ENCODE assay signal across 34 cellular contexts in genomic region chr11:107243929-107244328, GRCh38.
"Had no signal": no experiment of that assay in that cellular context is flagged by ENCODE, and none has a peak within 500 bp of the region (broad histone marks: within the 10 kb centered on the region; RNA-seq: fewer than 3 reads in every experiment).

No MANE protein-coding gene starts in this region.

- H3K4me3 ChIP-seq: MG63 had no signal

- H3K27me3 ChIP-seq: MG63 had no signal

- DNase-seq: Karpas-422, Kasumi-1, MG63, MM.1S, MV-4-11, NCI-H1048, NCI-H1092, NCI-H1092 treated with DMSO at 0.1 percent for 48 hours, NCI-H1105, NCI-H1105 treated with DMSO at 0.1 percent for 48 hours, NCI-H1417, NCI-H1417 treated with DMSO at 0.1 percent for 48 hours, NCI-H1436, NCI-H1436 treated with DMSO at 0.1 percent for 48 hours, NCI-H146, NCI-H1694, NCI-H1694 treated with DMSO at 0.1 percent for 48 hours, NCI-H187, NCI-H187 treated with DMSO at 0.1 percent for 48 hours, NCI-H1930, NCI-H2029, NCI-H2029 treated with DMSO at 0.1 percent for 48 hours, NCI-H2081, NCI-H2081 treated with DMSO at 0.1 percent for 48 hours, NCI-H2107, NCI-H2171, NCI-H2171 treated with DMSO at 0.1 percent for 48 hours, NCI-H2227 treated with DMSO at 0.1 percent for 48 hours, NCI-H226, NCI-H345, NCI-H446, NCI-H446 treated with DMSO at 0.1 percent for 48 hours, NCI-H510A, NCI-H510A treated with DMSO at 0.1 percent for 48 hours had no signal

- H3K9me3 ChIP-seq: MG63 had no signal

- H3K36me3 ChIP-seq: MG63 had no signal
